Comparison of ENCODE assay signal across 8 cellular contexts in genomic region chr2:163735692-163736432, GRCh38. TPM values are rescaled to one million over a fixed set of nuclear protein-coding genes. Genes with fewer than 3 reads are reported as not detected.
DNase-seq lines count a peak whose midpoint lies in the region; ATAC-seq and TF ChIP-seq lines count a peak whose summit lies in the region.

A gene with protein sequence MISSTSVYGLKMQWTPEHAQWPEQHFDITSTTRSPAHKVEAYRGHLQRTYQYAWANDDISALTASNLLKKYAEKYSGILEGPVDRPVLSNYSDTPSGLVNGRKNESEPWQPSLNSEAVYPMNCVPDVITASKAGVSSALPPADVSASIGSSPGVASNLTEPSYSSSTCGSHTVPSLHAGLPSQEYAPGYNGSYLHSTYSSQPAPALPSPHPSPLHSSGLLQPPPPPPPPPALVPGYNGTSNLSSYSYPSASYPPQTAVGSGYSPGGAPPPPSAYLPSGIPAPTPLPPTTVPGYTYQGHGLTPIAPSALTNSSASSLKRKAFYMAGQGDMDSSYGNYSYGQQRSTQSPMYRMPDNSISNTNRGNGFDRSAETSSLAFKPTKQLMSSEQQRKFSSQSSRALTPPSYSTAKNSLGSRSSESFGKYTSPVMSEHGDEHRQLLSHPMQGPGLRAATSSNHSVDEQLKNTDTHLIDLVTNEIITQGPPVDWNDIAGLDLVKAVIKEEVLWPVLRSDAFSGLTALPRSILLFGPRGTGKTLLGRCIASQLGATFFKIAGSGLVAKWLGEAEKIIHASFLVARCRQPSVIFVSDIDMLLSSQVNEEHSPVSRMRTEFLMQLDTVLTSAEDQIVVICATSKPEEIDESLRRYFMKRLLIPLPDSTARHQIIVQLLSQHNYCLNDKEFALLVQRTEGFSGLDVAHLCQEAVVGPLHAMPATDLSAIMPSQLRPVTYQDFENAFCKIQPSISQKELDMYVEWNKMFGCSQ (minus strand): TSS chr2:163736008. CDS start chr2:163734927, 1,081 bp downstream.

- H3K4me1 Mint-ChIP-seq in natural killer cell = no peaks in the 10 kb centered on the region

- no peak within 1 kb of the TSS for H3K27ac Mint-ChIP-seq in natural killer cell

- no peaks in the 10 kb centered on the region for H3K9me3 ChIP-seq in esophagus squamous epithelium

- in situ Hi-C loops in SK-MEL-5 (cut with HindIII; ENCODE audit: low pct_unique_long_range_greater_than_20kb, low sequenced_read_pairs) = no loop called here

- peak within 1 kb of the TSS; percentile 77 to 91 (median 84) for H3K27ac ChIP-seq in esophagus squamous epithelium

- peak within 1 kb of the TSS; percentile 54 to 75 (median 64) for H3K4me3 ChIP-seq in esophagus squamous epithelium

- peaks cover 5 to 24% of the 10 kb centered on the region in 2 donors for H3K27me3 Mint-ChIP-seq in natural killer cell (ENCODE audit: low read depth in 2 of 2)

- H3K36me3 ChIP-seq in esophagus squamous epithelium = no peaks in the 10 kb centered on the region

- ATAC-seq in GM18858 (IDR thresholded peaks at IDR 0.05; ENCODE audit: unreplicated experiment) (no peak), natural killer cell (no peak)

- no peak within 1 kb of the TSS for H3K4me3 Mint-ChIP-seq in natural killer cell

- H3K27me3 ChIP-seq in esophagus squamous epithelium = peaks cover 0 to 34% (median 0%) of the 10 kb centered on the region in 4 donors

- H3K9me3 Mint-ChIP-seq in natural killer cell = peaks cover 8 to 9% of the 10 kb centered on the region in 2 donors

- peak in 2 of 4 donors; percentile 50 to 53 for TF ChIP-seq POLR2A in esophagus squamous epithelium (IDR thresholded peaks at IDR 0.05)

- intact Hi-C loops in esophagus squamous epithelium (cut with DNase I) = no loop called here
- intact Hi-C loops in natural killer cell (cut with micrococcal nuclease) = no loop called here

- DNase-seq in AG08395 (ENCODE audit: low spot score) = peak; percentile 89
- peak; percentile 81 for DNase-seq in HT1080 (ENCODE audit: low read depth)
- DNase-seq in SK-MEL-5 (ENCODE audit: low read depth, low spot score) = peak; percentile 84
- no peak for DNase-seq in esophagus squamous epithelium (lab: John Stamatoyannopoulos, UW)
- DNase-seq in midbrain (lab: John Stamatoyannopoulos, UW) = peak; percentile 87
- DNase-seq in ureter (ENCODE audit: low spot score) = peak; percentile 65
- no peak for DNase-seq in natural killer cell

- H3K36me3 Mint-ChIP-seq in natural killer cell = peaks cover 9% of the 10 kb centered on the region

- 1 to 7% methylated on average over 43 to 45 of the region's 54 CpGs for WGBS in esophagus squamous epithelium, 2 donors

- peaks cover 0 to 27% (median 4%) of the 10 kb centered on the region in 3 donors for H3K4me1 ChIP-seq in esophagus squamous epithelium

- TF ChIP-seq CTCF in esophagus squamous epithelium (IDR thresholded peaks at IDR 0.05) (no peak), natural killer cell (IDR thresholded peaks at IDR 0.05) (no peak)

RNA-seq across cellular contexts. Expression of the gene that starts here (rescaled TPM):
- 0.43 and 1.7 TPM in 2 replicates for total RNA-seq in HT1080 (2014; rRNA removed; shearing (Covaris generic))
- polyA plus RNA-seq in HT1080 (2015; cell fraction: cytosol; rRNA removed) = 0.95 and 1.3 TPM in 2 replicates
- polyA plus RNA-seq in HT1080 (2015; cell fraction: nucleus; rRNA removed) = 2.7 and 3.3 TPM in 2 replicates
- 2.0 and 2.3 TPM in 2 replicates for total RNA-seq in SK-MEL-5 (2014; rRNA removed; shearing (Covaris generic))
- 1.9 and 2.5 TPM in 2 replicates for polyA plus RNA-seq in SK-MEL-5 (2015; cell fraction: cytosol; rRNA removed)
- 7.1 and 15.1 TPM in 2 replicates for polyA plus RNA-seq in SK-MEL-5 (2015; cell fraction: nucleus; rRNA removed)
- total RNA-seq in esophagus squamous epithelium (1 to 10 TPM in 3 of 4 donors, under 1 TPM in 1; 0.38 to 2.1 (median 1.8) TPM), ureter (8.0 TPM), natural killer cell (not detected)

Comparison
In these comparisons a context has a peak if more than half of its experiments do, and no peak if none do; other contexts are left out.
1. DNase-seq: peak in AG08395 (single experiment), HT1080 (single experiment), SK-MEL-5 (single experiment), midbrain (single experiment) and ureter (single experiment); none in esophagus squamous epithelium (single experiment) and natural killer cell (single experiment).